25 cellular contexts compared by ENCODE assay signal in genomic region chr2:43985359-43985758, GRCh38. TPM values are rescaled to one million over a fixed set of nuclear protein-coding genes. Genes with fewer than 3 reads are reported as not detected.
DNase-seq lines count a peak whose midpoint lies in the region; ATAC-seq, FAIRE-seq and TF ChIP-seq lines count a peak whose summit lies in the region.
"Had no signal": no experiment of that assay in that cellular context is flagged by ENCODE, and none has a peak within 500 bp of the region (broad histone marks: within the 10 kb centered on the region; RNA-seq: fewer than 3 reads in every experiment).

No MANE protein-coding gene starts in this region.

- no CpG with 5 or more reads among the region's 3 CpGs for WGBS in H9 (ENCODE audit: extremely low coverage, insufficient read length, low lambda C conversion rate)

- H3K27ac Mint-ChIP-seq in H9 (peak overlapping the region; percentile 5 to 50 (median 37); a peak in 5 of 7 replicates), T-helper 17 cell (no peak overlapping the region)
- H3K27ac Mint-ChIP-seq: activated CD4-positive, alpha-beta T cell treated with anti-CD3 and anti-CD28 coated beads, Interleukin-2, amount 10 ng/mL, durations not matched to agents 24 days and 14 days had no signal

- H3K9me3 ChIP-seq in H9 (ENCODE audit: control insufficient read depth, low read depth, low read length) (no peaks in the 10 kb centered on the region), T-helper 17 cell (ENCODE audit: control insufficient read depth, low read length, poor library complexity, severe bottlenecking) (no peaks in the 10 kb centered on the region), keratinocyte (ENCODE audit: control insufficient read depth, low read depth, low read length) (no peaks in the 10 kb centered on the region), breast epithelium (no peaks in the 10 kb centered on the region)
- H3K9me3 ChIP-seq: BLaER1 treated with 17β-estradiol and CSF1 and Interleukin-3, amounts not matched to agents 10 nM and 100 nM; esophagus squamous epithelium; gastroesophageal sphincter; uterus had no signal

- H3K9ac ChIP-seq in H9 (ENCODE audit: extremely low read depth, insufficient read length, low read length) = no peak overlapping the region
- H3K9ac ChIP-seq in keratinocyte (ENCODE audit: control insufficient read depth, extremely low read depth, insufficient read depth, low read length) = no peak overlapping the region
- H3K9ac ChIP-seq: BLaER1 treated with 17β-estradiol and CSF1 and Interleukin-3, amounts not matched to agents 10 nM and 100 nM had no signal

- TF ChIP-seq CTCF in H9 (conservative IDR thresholded peaks at IDR 0.05) (no peak), keratinocyte (optimal IDR thresholded peaks at IDR 0.05 in 1 of 3, IDR thresholded peaks at IDR 0.05 in 1 of 3, conservative IDR thresholded peaks at IDR 0.05 in 1 of 3; ENCODE audit: extremely low read depth in 1 of 3, insufficient read depth in 2 of 3, low read length in 3 of 3) (no peak), breast epithelium (IDR thresholded peaks at IDR 0.05) (no peak)

- no peaks in the 10 kb centered on the region; the same call in 1 of the 2 replicates for H3K4me1 ChIP-seq in H9 (ENCODE audit: insufficient read depth, low read length)
- no peaks in the 10 kb centered on the region for H3K4me1 ChIP-seq in keratinocyte (ENCODE audit: control insufficient read depth, extremely low read depth, insufficient read depth, low read length)
- no peaks in the 10 kb centered on the region for H3K4me1 ChIP-seq in breast epithelium
- H3K4me1 ChIP-seq: BLaER1 treated with 17β-estradiol and CSF1 and Interleukin-3, amounts not matched to agents 10 nM and 100 nM; esophagus squamous epithelium; uterus had no signal

- H4K5ac ChIP-seq in H9 (ENCODE audit: insufficient read length, low read depth, low read length) = no peak overlapping the region

- no peak overlapping the region for H2BK12ac ChIP-seq in H9 (ENCODE audit: insufficient read length, low read depth, low read length)

- H4K8ac ChIP-seq in H9 (replicated peaks; ENCODE audit: insufficient read length, low read depth, low read length) = no peak overlapping the region

- no peak overlapping the region for H2AK5ac ChIP-seq in H9 (ENCODE audit: insufficient read length, low read length)

- no peak overlapping the region for H3K14ac ChIP-seq in H9 (ENCODE audit: insufficient read depth, low read length)

- TF ChIP-seq POLR2A in breast epithelium (IDR thresholded peaks at IDR 0.05) = no peak

- H3K23ac ChIP-seq in H9 (ENCODE audit: insufficient read length, low read depth, low read length) = no peak overlapping the region

- no peak overlapping the region for H3K27ac ChIP-seq in H9 (ENCODE audit: insufficient read length, low read depth, low read length)
- H3K27ac ChIP-seq in keratinocyte (ENCODE audit: control insufficient read depth, insufficient read depth, low read length) = peak overlapping the region; percentile 58
- no peak overlapping the region for H3K27ac ChIP-seq in breast epithelium
- H3K27ac ChIP-seq: BLaER1 treated with 17β-estradiol and CSF1 and Interleukin-3, amounts not matched to agents 10 nM and 100 nM; esophagus squamous epithelium; gastroesophageal sphincter; uterus had no signal

- H4K91ac ChIP-seq in H9 (ENCODE audit: insufficient read length, low read depth, low read length) = no peak overlapping the region

- no peak overlapping the region for H2BK20ac ChIP-seq in H9 (ENCODE audit: low read depth, low read length, poor library complexity, severe bottlenecking)

- peaks cover 5% of the 10 kb centered on the region for H3K79me1 ChIP-seq in H9 (ENCODE audit: insufficient read depth, low read depth, low read length, poor library complexity, severe bottlenecking)

- no peak overlapping the region for H3K4me2 ChIP-seq in H9 (ENCODE audit: insufficient read depth, insufficient read length, low read length)
- H3K4me2 ChIP-seq in keratinocyte (ENCODE audit: control insufficient read depth, extremely low read depth, insufficient read depth, low read depth, low read length) = no peak overlapping the region
- H3K4me2 ChIP-seq: BLaER1 treated with 17β-estradiol and CSF1 and Interleukin-3, amounts not matched to agents 10 nM and 100 nM had no signal

- intact Hi-C loops in breast epithelium (cut with DNase I; ENCODE audit: low total_unique reads) = loop anchor here (5.0 kb wide), 1 partner anchor 312 kb away; no protein-coding TSS in a partner anchor

- no peak overlapping the region for H2BK5ac ChIP-seq in H9 (ENCODE audit: insufficient read length, low read length)

- H3K36me3 ChIP-seq in keratinocyte (ENCODE audit: control insufficient read depth in 2 of 2, extremely low read depth in 1 of 2, insufficient read depth in 2 of 2, low read length in 2 of 2) (peaks cover 0 to 15% of the 10 kb centered on the region in 2 experiments), breast epithelium (no peaks in the 10 kb centered on the region)
- H3K36me3 ChIP-seq: uterus had no signal

- dilution Hi-C loops in keratinocyte (cut with MboI; ENCODE audit: extremely low pct_ligation_motif_present, low sequenced_read_pairs) = no loop called here

- H3K4me3 Mint-ChIP-seq in H9 = no peak overlapping the region
- H3K4me3 Mint-ChIP-seq in T-helper 17 cell = peak overlapping the region; percentile 28
- H3K4me3 Mint-ChIP-seq: activated CD4-positive, alpha-beta T cell treated with anti-CD3 and anti-CD28 coated beads, Interleukin-2, amount 10 ng/mL, durations not matched to agents 24 days and 14 days had no signal

- H4K20me1 ChIP-seq in H9 (ENCODE audit: control insufficient read depth, insufficient read depth, insufficient read length) = no peaks in the 10 kb centered on the region
- H4K20me1 ChIP-seq in keratinocyte (ENCODE audit: control insufficient read depth, extremely low read depth, insufficient read depth, low read length) = peaks cover 2% of the 10 kb centered on the region

- H2AFZ ChIP-seq in H9 (ENCODE audit: low read length) = no peak overlapping the region
- no peak overlapping the region for H2AFZ ChIP-seq in keratinocyte (ENCODE audit: control insufficient read depth, low read length)

- no peak overlapping the region for H2BK15ac ChIP-seq in H9 (ENCODE audit: low read depth, low read length)

- no peak for ATAC-seq in T-helper 17 cell
- no peak for ATAC-seq in HG03439 (IDR thresholded peaks at IDR 0.05; ENCODE audit: unreplicated experiment)
- no peak for ATAC-seq in GM18873 (IDR thresholded peaks at IDR 0.05; ENCODE audit: low FRiP score, unreplicated experiment)
- ATAC-seq: gastroesophageal sphincter, Right ventricle myocardium inferior had no signal

- H3K79me2 ChIP-seq in H9 (ENCODE audit: insufficient read depth, low read length) (peaks cover 32% of the 10 kb centered on the region; the same call in 1 of the 2 replicates), keratinocyte (ENCODE audit: control insufficient read depth, insufficient read depth, low read length) (peaks cover 85% of the 10 kb centered on the region)

- H3K4ac ChIP-seq in H9 (ENCODE audit: low read depth, low read length) = no peak overlapping the region

- H3K36me3 Mint-ChIP-seq in H9 (ENCODE audit: insufficient read depth in 1 of 3, low read depth in 3 of 3) (peaks cover 20 to 63% (median 54%) of the 10 kb centered on the region in 3 experiments), T-helper 17 cell (ENCODE audit: low read depth) (peaks cover 8% of the 10 kb centered on the region)

- H2BK120ac ChIP-seq in H9 (ENCODE audit: low read depth, low read length, poor library complexity, severe bottlenecking) = no peak overlapping the region

- FAIRE-seq in keratinocyte (lab: Jason Lieb, UNC) = no peak
- FAIRE-seq: A204.1, TTC549 had no signal

- no peak overlapping the region for H3K4me3 ChIP-seq in keratinocyte (ENCODE audit: control insufficient read depth in 2 of 3, extremely low read depth in 1 of 3, insufficient read depth in 2 of 3, low read depth in 1 of 3, low read length in 3 of 3)
- H3K4me3 ChIP-seq in breast epithelium = no peak overlapping the region
- H3K4me3 ChIP-seq: BLaER1 treated with 17β-estradiol and CSF1 and Interleukin-3, amounts not matched to agents 10 nM and 100 nM; esophagus squamous epithelium; gastroesophageal sphincter; uterus had no signal

- H3K27me3 ChIP-seq in H9 (ENCODE audit: insufficient read depth, low read length) (no peaks in the 10 kb centered on the region), keratinocyte (ENCODE audit: control insufficient read depth, extremely low read depth, insufficient read depth, low read length) (no peaks in the 10 kb centered on the region), breast epithelium (no peaks in the 10 kb centered on the region)
- H3K27me3 ChIP-seq: BLaER1 treated with 17β-estradiol and CSF1 and Interleukin-3, amounts not matched to agents 10 nM and 100 nM; esophagus squamous epithelium; gastroesophageal sphincter; uterus had no signal

- DNase-seq in NCI-H510A treated with DMSO at 0.1 percent for 48 hours (lab: John Stamatoyannopoulos, UW) (peak; percentile 4), NCI-H510A (lab: John Stamatoyannopoulos, UW) (no peak), H9 (no peak), T-helper 17 cell (no peak), keratinocyte (ENCODE audit: low read depth, low spot score) (no peak), breast epithelium (ENCODE audit: low spot score in 2 of 2) (no peak)
- DNase-seq: activated CD4-positive, alpha-beta T cell treated with anti-CD3 and anti-CD28 coated beads, Interleukin-2, amount 10 ng/mL, durations not matched to agents 24 days and 14 days; activated CD8-positive, alpha-beta memory T cell treated with anti-CD3 and anti-CD28 coated beads, Interleukin-2, amount 50 U/mL, for 48 hours; effector CD8-positive, alpha-beta T cell; esophagus squamous epithelium; kidney glomerular epithelial cell; mammary epithelial cell; NCI-H187 treated with DMSO at 0.1 percent for 48 hours; NCI-H524; retina; stimulated activated CD8-positive, alpha-beta memory T cell treated with anti-CD3 and anti-CD28 coated beads, Interleukin-4, amount 100 ng/mL, for 48 hours; SW 1271; uterus had no signal

- H3K4me1 Mint-ChIP-seq in H9 = peaks cover 14 to 15% of the 10 kb centered on the region in 2 experiments
- peaks cover 17% of the 10 kb centered on the region for H3K4me1 Mint-ChIP-seq in T-helper 17 cell

- H3K9me1 ChIP-seq in keratinocyte (ENCODE audit: control insufficient read depth, extremely low read depth, insufficient read depth, low read length) = no peaks in the 10 kb centered on the region

- no peak overlapping the region for H3T11ph ChIP-seq in H9 (ENCODE audit: low read length)

- no peak overlapping the region for H3K18ac ChIP-seq in H9 (ENCODE audit: insufficient read length, low read depth, low read length)

- H3K9me3 Mint-ChIP-seq in H9 = no peaks in the 10 kb centered on the region
- H3K9me3 Mint-ChIP-seq: activated CD4-positive, alpha-beta T cell treated with anti-CD3 and anti-CD28 coated beads, Interleukin-2, amount 10 ng/mL, durations not matched to agents 24 days and 14 days had no signal

- H3K56ac ChIP-seq in H9 (ENCODE audit: insufficient read length, low read depth, low read length) = no peak overlapping the region

- H3K27me3 Mint-ChIP-seq in H9 (ENCODE audit: low read depth) = no peaks in the 10 kb centered on the region
- no peaks in the 10 kb centered on the region for H3K27me3 Mint-ChIP-seq in T-helper 17 cell
- H3K27me3 Mint-ChIP-seq: activated CD4-positive, alpha-beta T cell treated with anti-CD3 and anti-CD28 coated beads, Interleukin-2, amount 10 ng/mL, durations not matched to agents 24 days and 14 days had no signal

- no peaks in the 10 kb centered on the region for H3K23me2 ChIP-seq in H9 (ENCODE audit: insufficient read length, low read depth, low read length, poor library complexity, severe bottlenecking)

RNA-seq across cellular contexts. Expression of gene LRPPRC, which starts 10.4 kb away (rescaled TPM):
- total RNA-seq in H9 (2021) (182 and 183 TPM in 2 replicates), T-helper 17 cell (10 to 100 TPM; 59.8 to 60.7 TPM), breast epithelium (10 to 100 TPM; 61.6 to 75.4 (median 65.1) TPM)
- 59.0 to 115 TPM (median 61.4 TPM) in 3 replicates for polyA plus RNA-seq in keratinocyte
- polyA plus RNA-seq in keratinocyte (2011; ENCODE audit: low read depth) = 65.2 TPM
- polyA plus RNA-seq in keratinocyte (2011; cell fraction: cytosol; rRNA removed) = 46.0 and 95.0 TPM in 2 replicates
- polyA plus RNA-seq in keratinocyte (2011; cell fraction: nucleus; rRNA removed) = 85.8 and 129 TPM in 2 replicates
- polyA plus RNA-seq in keratinocyte (2012; ENCODE audit: low replicate concordance) = 38.9 and 60.7 TPM in 2 replicates
- 23.0 to 181 TPM (median 78.1 TPM) in 3 replicates for polyA minus RNA-seq in keratinocyte
- 161 TPM for polyA minus RNA-seq in keratinocyte (2011; cell fraction: cytosol; rRNA and poly(A)+ RNA removed)
- polyA minus RNA-seq in keratinocyte (2011; cell fraction: nucleus; rRNA and poly(A)+ RNA removed) = 107 and 191 TPM in 2 replicates
